ENCODE assay signal across 1 cellular context in genomic region chr3:12051586-12051985, GRCh38.
TF ChIP-seq lines count a peak whose summit lies in the region.

No MANE protein-coding gene starts in this region.

TF ChIP-seq in GM23338, 12 proteins besides CTCF, POLR2A, EP300 and RAD21:
- TF ChIP-seq NANOG (IDR thresholded peaks at IDR 0.05; ENCODE audit: borderline replicate concordance) = no peak
- no peak for TF ChIP-seq REST (IDR thresholded peaks at IDR 0.05; ENCODE audit: unreplicated experiment)
- no peak for TF ChIP-seq ZNF114 (CRISPR knock-in tag; IDR thresholded peaks at IDR 0.05)
- TF ChIP-seq CREB1 (CRISPR knock-in tag; IDR thresholded peaks at IDR 0.05; ENCODE audit: low read depth) = no peak
- TF ChIP-seq ZNF331 (CRISPR knock-in tag; IDR thresholded peaks at IDR 0.05; ENCODE audit: low read depth) = no peak
- no peak for TF ChIP-seq EZH2phosphoT487 (IDR thresholded peaks at IDR 0.05; ENCODE audit: unreplicated experiment)
- no peak for TF ChIP-seq POLR2AphosphoS5 (IDR thresholded peaks at IDR 0.05; ENCODE audit: low read depth)
- no peak for TF ChIP-seq EZH2 (IDR thresholded peaks at IDR 0.05; ENCODE audit: low read depth, unreplicated experiment)
- TF ChIP-seq ETS1 (IDR thresholded peaks at IDR 0.05) = no peak
- TF ChIP-seq JUNB (IDR thresholded peaks at IDR 0.05; ENCODE audit: unreplicated experiment) = no peak
- no peak for TF ChIP-seq STAT1 (IDR thresholded peaks at IDR 0.05; ENCODE audit: unreplicated experiment)
- TF ChIP-seq ZNF462 (CRISPR knock-in tag; IDR thresholded peaks at IDR 0.05) = no peak
